8 cellular contexts compared by ENCODE assay signal in genomic region chr6:31702819-31703716, GRCh38. TPM values are rescaled to one million over a fixed set of nuclear protein-coding genes. Genes with fewer than 3 reads are reported as not detected.
A peak's percentile ranks its signal among the peaks of the same experiment; 100 is the strongest.
DNase-seq lines count a peak whose midpoint lies in the region; ATAC-seq, FAIRE-seq and TF ChIP-seq lines count a peak whose summit lies in the region.

Gene ABHD16A (minus strand): TSS chr6:31703324. CDS start chr6:31703281, 43 bp downstream.

- H3K4me3 ChIP-seq in BJ (ENCODE audit: low read depth, low read length) = peak within 1 kb of the TSS; percentile 62
- H3K4me3 ChIP-seq in HepG2 (replicated peaks in 1 of 3; ENCODE audit: insufficient read depth in 1 of 3, low read depth in 2 of 3, low read length in 3 of 3) = peak within 1 kb of the TSS; percentile 71 to 84 (median 81)

- DNase-seq in BJ (ENCODE audit: low read depth) (peak; percentile 93), NCI-H82 (lab: John Stamatoyannopoulos, UW) (peak; percentile 98), dermis microvascular lymphatic vessel endothelial cell (ENCODE audit: low read depth in 2 of 2) (peak; percentile 98 to 99), HepG2 (ENCODE audit: low spot score) (peak; percentile 98)
- peak; percentile 98 to 99 for DNase-seq in activated CD4-positive, alpha-beta T cell treated with anti-CD3 and anti-CD28 coated beads, Interleukin-2, amount 50 U/mL, for 48 hours
- DNase-seq in stimulated activated CD4-positive, alpha-beta T cell treated with anti-CD3 and anti-CD28 coated beads, Interleukin-4, amount 100 ng/mL, for 1 hour = peak; percentile 98

- in situ Hi-C loops in HepG2 (cut with HindIII; ENCODE audit: extremely low pct_ligation_motif_present, low pct_unique_long_range_greater_than_20kb) = no loop called here

- intact Hi-C loops in HepG2 (cut with micrococcal nuclease; ENCODE audit: unreplicated experiment) = loop anchor here (2.0 to 5.0 kb wide), 2 partner anchors 22 to 34 kb away; partner anchors contain the start of genes CLIC1 and LY6G5C

- ATAC-seq in GM19372 (IDR thresholded peaks at IDR 0.05; ENCODE audit: low read depth, unreplicated experiment) (peak; percentile 93), HG03565 (IDR thresholded peaks at IDR 0.05; ENCODE audit: unreplicated experiment) (peak; percentile 80), HepG2 (peak; percentile 93)

- H3K9me3 ChIP-seq in HepG2 (ENCODE audit: low read length) = no peaks in the 10 kb centered on the region

- H3K36me3 ChIP-seq in BJ (ENCODE audit: control insufficient read depth, insufficient read depth, low read length) = peaks cover 1% of the 10 kb centered on the region; the same call in 1 of the 2 replicates
- peaks cover under 1 to 2% of the 10 kb centered on the region in 2 experiments; a peak in 2 of 5 replicates for H3K36me3 ChIP-seq in HepG2 (replicated peaks in 1 of 2; ENCODE audit: control insufficient read depth in 1 of 2, insufficient read depth in 2 of 2, low read length in 2 of 2)

- peak within 1 kb of the TSS; percentile 99 for H3K4me2 ChIP-seq in HepG2 (ENCODE audit: low read depth, low read length)

- POLR2A ChIA-PET in BJ (lab: Charles Lee) = interaction anchor here (0.7 kb wide), 1 partner anchor 62 kb away, joined by 4 read pairs; no protein-coding TSS in a partner anchor
- POLR2A ChIA-PET in HepG2 (lab: Yijun Ruan, JAX) = interaction anchor here (0.6 to 2.7 kb wide), 38 partner anchors 10 to 1269 kb away, joined by 3 to 57 read pairs (median 5); partner anchors contain the start of genes APOM, BAG6, C6orf47 and CFB

- 1% methylated on average over 39 of the region's 54 CpGs for WGBS in HepG2 (ENCODE audit: low lambda C conversion rate)

- H3K79me2 ChIP-seq in HepG2 (ENCODE audit: insufficient read depth, low read length) = peaks cover 22% of the 10 kb centered on the region

- CTCF ChIA-PET in BJ (lab: Yijun Ruan, JAX) (interaction anchor here (0.5 to 1.9 kb wide), 6 partner anchors 8 to 186 kb away, joined by 3 to 4 read pairs (median 3); partner anchors contain the start of gene LY6G5C), HepG2 (lab: Yijun Ruan, JAX; ENCODE audit: low intra/inter-chr PET ratio, low total read pairs) (no interaction called here)

- H3K27ac ChIP-seq in HepG2 (ENCODE audit: extremely low read length, insufficient read depth, low read length) = peak within 1 kb of the TSS; percentile 85

- TF ChIP-seq EP300 in HepG2 (IDR thresholded peaks at IDR 0.05; ENCODE audit: low read depth in 2 of 2, low read length in 2 of 2) (peak; percentile 56 to 79; a peak in 3 of 4 replicates), HepG2 (CRISPR knock-in tag; IDR thresholded peaks at IDR 0.05; ENCODE audit: borderline replicate concordance) (no peak)

- TF ChIP-seq POLR2A in HepG2 (IDR thresholded peaks at IDR 0.05; ENCODE audit: insufficient read depth in 1 of 2, low read depth in 2 of 2, low read length in 2 of 2) = peak; percentile 93 to 96

- no peaks in the 10 kb centered on the region for H4K20me1 ChIP-seq in HepG2 (ENCODE audit: insufficient read depth, low read length)

- BruUV-seq in HepG2 (replicated peaks; lab: Mats Ljungman, UMichigan) = no TSS peak

- TF ChIP-seq CTCF in BJ (IDR thresholded peaks at IDR 0.05; ENCODE audit: insufficient read depth, low read depth, low read length) (peak; percentile 6; the same call in 1 of the 2 replicates), HepG2 (CRISPR knock-in tag; IDR thresholded peaks at IDR 0.05) (peak; percentile 33)

- FAIRE-seq in HepG2 (lab: Jason Lieb, UNC) = peak; percentile 82

- H3K4me1 ChIP-seq in HepG2 (ENCODE audit: insufficient read depth, low read length) = peaks cover 39% of the 10 kb centered on the region

- TF ChIP-seq RAD21 in HepG2 (CRISPR knock-in tag; IDR thresholded peaks at IDR 0.05) = no peak

- H2AFZ ChIP-seq in HepG2 (ENCODE audit: low read length) = peak within 1 kb of the TSS; percentile 52

- no peaks in the 10 kb centered on the region for H3K27me3 ChIP-seq in BJ (ENCODE audit: control insufficient read depth, insufficient read depth, low read length)
- peaks cover 0 to 3% of the 10 kb centered on the region in 2 experiments; a peak in 2 of 5 replicates for H3K27me3 ChIP-seq in HepG2 (ENCODE audit: control insufficient read depth in 1 of 2, insufficient read depth in 2 of 2, low read length in 2 of 2)

- H3K9ac ChIP-seq in HepG2 (ENCODE audit: insufficient read depth, low read depth, low read length) = peak within 1 kb of the TSS; percentile 95

TF ChIP-seq in HepG2, 621 proteins besides CTCF, POLR2A, EP300 and RAD21 (continues in another document):
- TF ChIP-seq KLF9 (CRISPR knock-in tag; IDR thresholded peaks at IDR 0.05; ENCODE audit: low read depth) (peak; percentile 53), ZNF672 (CRISPR knock-in tag; IDR thresholded peaks at IDR 0.05) (no peak), GFI1 (CRISPR knock-in tag; IDR thresholded peaks at IDR 0.05; ENCODE audit: borderline replicate concordance) (peak; percentile 62; the same call in 1 of the 2 replicates), ZNF281 (CRISPR knock-in tag; IDR thresholded peaks at IDR 0.05; ENCODE audit: borderline replicate concordance) (no peak), ZNF331 (CRISPR knock-in tag; IDR thresholded peaks at IDR 0.05) (peak; percentile 91), MLLT10 (CRISPR knock-in tag; IDR thresholded peaks at IDR 0.05) (no peak), PHF20 (CRISPR knock-in tag; IDR thresholded peaks at IDR 0.05) (peak; percentile 88), NR1H2 (CRISPR knock-in tag; IDR thresholded peaks at IDR 0.05; ENCODE audit: borderline replicate concordance, low read depth) (no peak), ATF7 (IDR thresholded peaks at IDR 0.05) (no peak), ATF7 (CRISPR knock-in tag; IDR thresholded peaks at IDR 0.05) (peak; percentile 76; the same call in 1 of the 2 replicates), FOXK2 (IDR thresholded peaks at IDR 0.05) (peak; percentile 85), SALL1 (CRISPR knock-in tag; IDR thresholded peaks at IDR 0.05) (peak; percentile 81), ELF1 (CRISPR knock-in tag; IDR thresholded peaks at IDR 0.05) (peak; percentile 92), TCF7L2 (IDR thresholded peaks at IDR 0.05; ENCODE audit: low read depth, low read length) (no peak)

RNA-seq across cellular contexts. Expression of gene ABHD16A, which starts in this region (rescaled TPM):
- polyA plus RNA-seq in BJ (2011; rRNA removed) (44.2 and 53.3 TPM in 2 replicates), HepG2 (2011; rRNA removed) (45.4 and 49.0 TPM in 2 replicates)
- polyA minus RNA-seq in BJ (2011; rRNA and poly(A)+ RNA removed) = 24.3 and 52.0 TPM in 2 replicates
- total RNA-seq in dermis microvascular lymphatic vessel endothelial cell (43.8 and 59.8 TPM in 2 replicates), HepG2 (2016; rRNA removed; fragmentation: Illumina TruSeq; extraction: Trizol) (16.2 and 43.5 TPM in 2 replicates)
- total RNA-seq in HepG2 (2016; cell fraction: cytosol; rRNA removed; fragmentation: Illumina TruSeq; extraction: Trizol; ENCODE audit: low read depth) = 10.8 and 11.4 TPM in 2 replicates
- 15.1 and 42.2 TPM in 2 replicates for total RNA-seq in HepG2 (2016; cell fraction: insoluble cytoplasmic fraction; rRNA removed; fragmentation: Illumina TruSeq; extraction: Trizol)
- total RNA-seq in HepG2 (2016; cell fraction: membrane; rRNA removed; fragmentation: Illumina TruSeq; extraction: Trizol) = 18.3 and 19.8 TPM in 2 replicates
- total RNA-seq in HepG2 (2016; cell fraction: nucleus; rRNA removed; fragmentation: Illumina TruSeq; extraction: Trizol) = 54.6 and 60.7 TPM in 2 replicates
- 36.7 and 41.5 TPM in 2 replicates for polyA plus RNA-seq in HepG2 (2011; cell fraction: cytosol; rRNA removed)
- polyA plus RNA-seq in HepG2 (2011; cell fraction: nucleus; rRNA removed) = 157 and 186 TPM in 2 replicates
- 24.5 and 28.4 TPM in 2 replicates for polyA plus RNA-seq in HepG2 (2012)
- 5.9 and 6.9 TPM in 2 replicates for polyA plus RNA-seq in HepG2 (2016; cell fraction: cytosol; fragmentation: Illumina TruSeq; extraction: Trizol; ENCODE audit: low read depth)
- polyA plus RNA-seq in HepG2 (2016; cell fraction: insoluble cytoplasmic fraction; fragmentation: Illumina TruSeq; extraction: Trizol; ENCODE audit: low read depth) = 10.5 and 12.1 TPM in 2 replicates
- polyA plus RNA-seq in HepG2 (2016; cell fraction: membrane; fragmentation: Illumina TruSeq; extraction: Trizol; ENCODE audit: low read depth) = 8.7 and 9.4 TPM in 2 replicates
- polyA plus RNA-seq in HepG2 (2016; cell fraction: nucleus; fragmentation: Illumina TruSeq; extraction: Trizol; ENCODE audit: insufficient read depth, low read depth) = 86.5 and 92.7 TPM in 2 replicates
- 62.6 and 78.7 TPM in 2 replicates for polyA minus RNA-seq in HepG2 (2011; rRNA and poly(A)+ RNA removed; ENCODE audit: low replicate concordance)
- 16.2 and 16.4 TPM in 2 replicates for polyA minus RNA-seq in HepG2 (2011; cell fraction: cytosol; rRNA and poly(A)+ RNA removed)
- polyA minus RNA-seq in HepG2 (2011; cell fraction: nucleus; rRNA and poly(A)+ RNA removed) = 38.2 and 46.5 TPM in 2 replicates

Comparison
In these comparisons a context has a peak if more than half of its experiments do, and no peak if none do; other contexts are left out.
1. Peak in every context shown above with its lines: DNase-seq, ATAC-seq, H3K4me3 ChIP-seq and H3K27ac ChIP-seq.